ENCODE assay signal across 7 cellular contexts in genomic region chr1:21440630-21441125, GRCh38. TPM values are rescaled to one million over a fixed set of nuclear protein-coding genes. Genes with fewer than 3 reads are reported as not detected.
A peak's percentile ranks its signal among the peaks of the same experiment; 100 is the strongest.
DNase-seq lines count a peak whose midpoint lies in the region; ATAC-seq and TF ChIP-seq lines count a peak whose summit lies in the region.
"Not testable (repeated sequence)": the region's sequence is repeated elsewhere in the genome, so short reads cannot be mapped to it uniquely, and the experiment has no call there.

No MANE protein-coding gene starts in this region.

- not testable (repeated sequence) for BruUV-seq in mammary epithelial cell (replicated peaks; lab: Mats Ljungman, UMichigan)

- ATAC-seq in GM18502 (IDR thresholded peaks at IDR 0.05; ENCODE audit: poor library complexity, unreplicated experiment), result peak; percentile 6
- ATAC-seq in heart left ventricle, result peak in 1 of 4 donors; percentile 18

- not testable (repeated sequence) for H4K20me1 ChIP-seq in mammary epithelial cell (ENCODE audit: insufficient read depth, low read length)

- peak overlapping the region; percentile 46 for H3K4me2 ChIP-seq in mammary epithelial cell (ENCODE audit: insufficient read depth, low read depth, low read length)

- peaks cover 31% of the 10 kb centered on the region for H3K79me2 ChIP-seq in mammary epithelial cell (ENCODE audit: insufficient read depth, low read length)

- DNase-seq in NCI-H69 (lab: John Stamatoyannopoulos, UW) (peak; percentile 16), mammary epithelial cell (peak; percentile 70)
- DNase-seq in activated CD4-positive, alpha-beta memory T cell treated with anti-CD3 and anti-CD28 coated beads, Interleukin-2, amount 10 ng/mL, durations not matched to agents 7 days and 5 days, result peak; percentile 48
- not testable (repeated sequence) for DNase-seq in heart left ventricle
- peak in 2 of 3 donors; percentile 8 to 21 for DNase-seq in stimulated activated CD4-positive, alpha-beta T cell treated with anti-CD3 and anti-CD28 coated beads, Interleukin-12 subunit alpha, Interleukin-12 subunit beta, amount 100 ng/mL, for 48 hours (ENCODE audit: low read depth in 2 of 3, low spot score in 1 of 3)

- intact Hi-C loops in mammary epithelial cell (cut with micrococcal nuclease); heart left ventricle (cut with DNase I): not testable (repeated sequence)

- H3K27me3 ChIP-seq in mammary epithelial cell (ENCODE audit: insufficient read depth, low read length); heart left ventricle; mucosa of stomach (ENCODE audit: control insufficient read depth, insufficient read depth, low read length): not testable (repeated sequence)

- peak overlapping the region; percentile 18 for H3K9ac ChIP-seq in mammary epithelial cell (ENCODE audit: insufficient read depth, low read length)
- peak overlapping the region; percentile 57 for H3K9ac ChIP-seq in mucosa of stomach (ENCODE audit: low read length)

- H3K4me3 ChIP-seq in mammary epithelial cell (replicated peaks in 1 of 3; ENCODE audit: insufficient read depth in 1 of 3, low read depth in 2 of 3, low read length in 3 of 3), result peak overlapping the region; percentile 34 to 84 (median 66)
- peak overlapping the region; percentile 39 to 94 (median 78) for H3K4me3 ChIP-seq in heart left ventricle
- H3K4me3 ChIP-seq in mucosa of stomach (ENCODE audit: low read length), result peak overlapping the region; percentile 14

- H3K27me3 Mint-ChIP-seq in activated CD4-positive, alpha-beta memory T cell treated with anti-CD3 and anti-CD28 coated beads, Interleukin-2, amount 10 ng/mL, durations not matched to agents 7 days and 5 days, result peaks cover 30% of the 10 kb centered on the region

- not testable (repeated sequence) for H3K27ac Mint-ChIP-seq in activated CD4-positive, alpha-beta memory T cell treated with anti-CD3 and anti-CD28 coated beads, Interleukin-2, amount 10 ng/mL, durations not matched to agents 7 days and 5 days

- H3K4me1 ChIP-seq in mammary epithelial cell (ENCODE audit: insufficient read depth, low read length); mucosa of stomach (ENCODE audit: control insufficient read depth, insufficient read depth, low read length): not testable (repeated sequence)
- H3K4me1 ChIP-seq in heart left ventricle, result peaks cover 0 to 19% (median 8%) of the 10 kb centered on the region in 12 donors

- not testable (repeated sequence) for H3K36me3 Mint-ChIP-seq in activated CD4-positive, alpha-beta memory T cell treated with anti-CD3 and anti-CD28 coated beads, Interleukin-2, amount 10 ng/mL, durations not matched to agents 7 days and 5 days (ENCODE audit: low read depth)

- H3K27ac ChIP-seq in mammary epithelial cell (ENCODE audit: insufficient read depth, low read depth, low read length), result not testable (repeated sequence)
- peak overlapping the region in 3 of 12 donors; percentile 53 to 75 (median 53) for H3K27ac ChIP-seq in heart left ventricle

- not testable (repeated sequence) for TF ChIP-seq CTCF in mammary epithelial cell (conservative IDR thresholded peaks at IDR 0.05 in 1 of 2, IDR thresholded peaks at IDR 0.05 in 1 of 2; ENCODE audit: extremely low read depth in 1 of 2, insufficient read depth in 1 of 2, low read depth in 1 of 2, low read length in 2 of 2); heart left ventricle (IDR thresholded peaks at IDR 0.05)

- peak overlapping the region; percentile 89 for H3K4me3 Mint-ChIP-seq in activated CD4-positive, alpha-beta memory T cell treated with anti-CD3 and anti-CD28 coated beads, Interleukin-2, amount 10 ng/mL, durations not matched to agents 7 days and 5 days

- 2% methylated on average over 11 of the region's 21 CpGs for WGBS in mammary epithelial cell (ENCODE audit: low coverage, missing lambda C conversion rate)
- 16 to 31% (median 24%) methylated on average over 13 to 21 of the region's 21 CpGs for WGBS in heart left ventricle, 4 donors

- H3K9me3 Mint-ChIP-seq in activated CD4-positive, alpha-beta memory T cell treated with anti-CD3 and anti-CD28 coated beads, Interleukin-2, amount 10 ng/mL, durations not matched to agents 7 days and 5 days, result not testable (repeated sequence)

- H3K4me1 Mint-ChIP-seq in activated CD4-positive, alpha-beta memory T cell treated with anti-CD3 and anti-CD28 coated beads, Interleukin-2, amount 10 ng/mL, durations not matched to agents 7 days and 5 days, result peaks cover 19% of the 10 kb centered on the region

- POLR2A ChIA-PET in activated CD4-positive, alpha-beta memory T cell treated with anti-CD3 and anti-CD28 coated beads, Interleukin-2, amount 10 ng/mL, durations not matched to agents 7 days and 5 days (lab: Charles Lee), result not testable (repeated sequence)

- CTCF ChIA-PET in activated CD4-positive, alpha-beta memory T cell treated with anti-CD3 and anti-CD28 coated beads, Interleukin-2, amount 10 ng/mL, durations not matched to agents 7 days and 5 days (lab: Charles Lee), result interaction anchor here (1.7 kb wide), 1 partner anchor 170 kb away, joined by 6 read pairs; no protein-coding TSS in a partner anchor
- CTCF ChIA-PET in mammary epithelial cell (lab: Charles Lee; ENCODE audit: low non-redundant PET), result interaction anchor here (0.5 to 0.7 kb wide), 2 partner anchors 66 to 915 kb away, joined by 3 read pairs; no protein-coding TSS in a partner anchor

- in situ Hi-C loops in mammary epithelial cell (cut with MboI; ENCODE audit: low sequenced_read_pairs in 2 of 2), result not testable (repeated sequence)

- peak overlapping the region; percentile 97 for H2AFZ ChIP-seq in mammary epithelial cell (ENCODE audit: low read depth, low read length)

- dilution Hi-C loops in mammary epithelial cell (cut with HindIII; ENCODE audit: low sequenced_read_pairs), result not testable (repeated sequence)

- H3K9me3 ChIP-seq in mammary epithelial cell (replicated peaks; ENCODE audit: insufficient read depth, low read length); heart left ventricle; mucosa of stomach (ENCODE audit: control insufficient read depth, low read length): not testable (repeated sequence)

- TF ChIP-seq POLR2A in heart left ventricle (IDR thresholded peaks at IDR 0.05), result not testable (repeated sequence)

- H3K36me3 ChIP-seq in mammary epithelial cell (ENCODE audit: insufficient read depth, low read length); heart left ventricle; mucosa of stomach (ENCODE audit: control insufficient read depth, insufficient read depth, low read length): not testable (repeated sequence)

RNA-seq across cellular contexts. Expression of gene NBPF3, which starts 0.7 kb away (rescaled TPM):
- total RNA-seq in activated CD4-positive, alpha-beta memory T cell treated with anti-CD3 and anti-CD28 coated beads, Interleukin-2, amount 10 ng/mL, durations not matched to agents 7 days and 5 days, result 1 to 10 TPM; 5.0 to 6.1 TPM
- 10 to 100 TPM; 12.8 to 14.6 TPM for total RNA-seq in mammary epithelial cell
- 5.4 TPM for polyA plus RNA-seq in mammary epithelial cell
- polyA minus RNA-seq in mammary epithelial cell, result 10.1 TPM
- total RNA-seq in heart left ventricle, result 1 to 10 TPM; 1.6 to 7.3 (median 4.1) TPM
- polyA plus RNA-seq in heart left ventricle, result 1 to 10 TPM; 1.1 to 1.4 TPM

Comparison
In these comparisons a context has a peak if more than half of its experiments do, and no peak if none do; other contexts are left out.
1. H3K4me3 ChIP-seq: peak in every context shown above with its lines; median percentile 78 in heart left ventricle; 66 in mammary epithelial cell; 14 in mucosa of stomach.